ENCODE assay signal across 8 cellular contexts in the genomic region with DNA sequence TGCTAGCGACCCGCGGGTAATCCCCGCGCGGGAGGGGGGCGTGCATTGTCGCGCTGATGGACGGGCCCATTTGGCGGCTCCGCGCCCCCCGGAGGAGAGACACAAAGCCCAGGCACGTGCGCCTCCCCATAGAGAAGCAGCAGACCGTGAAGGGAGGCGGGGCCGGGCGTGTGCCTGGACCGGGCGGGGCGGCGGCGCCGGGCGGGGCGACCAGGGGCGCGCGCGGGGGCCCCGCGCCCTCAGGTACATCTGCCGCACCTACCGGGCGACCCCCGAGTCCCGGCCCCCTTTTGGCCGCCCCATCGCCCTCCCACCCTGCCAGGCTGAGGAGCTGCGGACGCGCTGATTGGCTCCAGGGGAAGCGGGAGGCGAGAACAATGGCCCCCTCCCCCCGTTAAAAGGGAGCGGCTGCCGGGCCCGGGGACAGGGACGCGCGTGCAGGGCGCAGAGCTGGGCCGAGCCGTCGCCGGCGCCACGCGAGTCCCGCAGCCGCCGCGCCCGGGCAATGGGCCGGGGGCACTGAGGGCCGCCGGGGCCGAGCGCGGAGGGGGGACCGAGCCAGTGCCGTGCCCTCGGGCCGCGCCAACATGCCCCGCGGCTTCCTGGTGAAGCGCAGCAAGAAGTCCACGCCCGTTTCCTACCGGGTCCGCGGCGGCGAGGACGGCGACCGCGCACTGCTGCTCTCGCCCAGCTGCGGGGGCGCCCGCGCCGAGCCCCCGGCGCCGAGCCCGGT. TPM values are rescaled to one million over a fixed set of nuclear protein-coding genes. Genes with fewer than 3 reads are reported as not detected.
A peak's percentile ranks its signal among the peaks of the same experiment; 100 is the strongest.
DNase-seq lines count a peak whose midpoint lies in the region; ATAC-seq, FAIRE-seq and TF ChIP-seq lines count a peak whose summit lies in the region.

A gene with protein sequence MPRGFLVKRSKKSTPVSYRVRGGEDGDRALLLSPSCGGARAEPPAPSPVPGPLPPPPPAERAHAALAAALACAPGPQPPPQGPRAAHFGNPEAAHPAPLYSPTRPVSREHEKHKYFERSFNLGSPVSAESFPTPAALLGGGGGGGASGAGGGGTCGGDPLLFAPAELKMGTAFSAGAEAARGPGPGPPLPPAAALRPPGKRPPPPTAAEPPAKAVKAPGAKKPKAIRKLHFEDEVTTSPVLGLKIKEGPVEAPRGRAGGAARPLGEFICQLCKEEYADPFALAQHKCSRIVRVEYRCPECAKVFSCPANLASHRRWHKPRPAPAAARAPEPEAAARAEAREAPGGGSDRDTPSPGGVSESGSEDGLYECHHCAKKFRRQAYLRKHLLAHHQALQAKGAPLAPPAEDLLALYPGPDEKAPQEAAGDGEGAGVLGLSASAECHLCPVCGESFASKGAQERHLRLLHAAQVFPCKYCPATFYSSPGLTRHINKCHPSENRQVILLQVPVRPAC (plus strand): TSS at position 424 of the 733 bp plus-strand sequence. CDS start 164 bp downstream, at position 588.

- no peak for TF ChIP-seq CTCF in RWPE2 (IDR thresholded peaks at IDR 0.05; ENCODE audit: poor library complexity, severe bottlenecking)
- TF ChIP-seq CTCF in fibroblast of lung (conservative IDR thresholded peaks at IDR 0.05 in 1 of 2, IDR thresholded peaks at IDR 0.05 in 1 of 2; ENCODE audit: low read depth in 1 of 2, low read length in 2 of 2), result no peak

- in situ Hi-C loops in ACHN (cut with HindIII; ENCODE audit: low pct_ligation_motif_present, low pct_unique_long_range_greater_than_20kb, low sequenced_read_pairs), result no loop called here

- peak within 1 kb of the TSS; percentile 25 for H3K4me2 ChIP-seq in fibroblast of lung (ENCODE audit: extremely low read depth, insufficient read depth, low read length)

- no peak for FAIRE-seq in H54 (lab: Jason Lieb, UNC)

- H3K36me3 ChIP-seq in RWPE2 (ENCODE audit: low read depth) (no peaks in the 10 kb centered on the region), fibroblast of lung (ENCODE audit: control insufficient read depth, insufficient read depth, low read length) (no peaks in the 10 kb centered on the region)

- TF ChIP-seq POLR2A in H54 (IDR thresholded peaks at IDR 0.05; ENCODE audit: low read depth, low read length), result no peak

- no peak within 1 kb of the TSS for H2AFZ ChIP-seq in fibroblast of lung (ENCODE audit: low read length)

- H3K4me3 ChIP-seq in RWPE2 (ENCODE audit: severe bottlenecking), result peak within 1 kb of the TSS; percentile 16
- no peak within 1 kb of the TSS for H3K4me3 ChIP-seq in fibroblast of lung (replicated peaks in 1 of 4; ENCODE audit: control extremely low read depth in 1 of 4, insufficient read depth in 1 of 4, low read depth in 3 of 4, low read length in 4 of 4)
- H3K4me3 ChIP-seq in skin epidermis, result peak within 1 kb of the TSS in 5 of 7 experiments; percentile 14 to 38 (median 25)

- peak; percentile 10 for DNase-seq in CD1c-positive myeloid dendritic cell (ENCODE audit: extremely low spot score)
- no peak for DNase-seq in RWPE2 (ENCODE audit: low spot score)
- DNase-seq in fibroblast of lung (ENCODE audit: low read depth in 2 of 2), result no peak
- no peak for DNase-seq in H54 (ENCODE audit: insufficient read length, low spot score)
- no peak for DNase-seq in ACHN
- DNase-seq in DMS114 treated with DMSO at 0.1 percent for 48 hours (lab: John Stamatoyannopoulos, UW; ENCODE audit: unreplicated experiment), result no peak

- peaks cover 90% of the 10 kb centered on the region for H3K27me3 ChIP-seq in RWPE2 (ENCODE audit: insufficient read depth, poor library complexity, severe bottlenecking)
- H3K27me3 ChIP-seq in fibroblast of lung (ENCODE audit: control insufficient read depth, insufficient read depth, low read length), result peaks cover 77% of the 10 kb centered on the region

- H3K9me3 ChIP-seq in RWPE2 (ENCODE audit: severe bottlenecking) (no peaks in the 10 kb centered on the region), fibroblast of lung (ENCODE audit: control insufficient read depth, insufficient read depth, low read depth, low read length) (no peaks in the 10 kb centered on the region)

- ATAC-seq in HG03432 (IDR thresholded peaks at IDR 0.05; ENCODE audit: unreplicated experiment) (peak; percentile 21), RWPE2 (ENCODE audit: low read depth) (no peak)

- H3K9ac ChIP-seq in fibroblast of lung (ENCODE audit: insufficient read depth, low read length), result no peak within 1 kb of the TSS

- H3K27ac ChIP-seq in RWPE2 (ENCODE audit: poor library complexity, severe bottlenecking) (no peak within 1 kb of the TSS), fibroblast of lung (ENCODE audit: insufficient read depth, low read length) (no peak within 1 kb of the TSS), skin epidermis (no peak within 1 kb of the TSS)

- no peaks in the 10 kb centered on the region for H4K20me1 ChIP-seq in fibroblast of lung (ENCODE audit: control insufficient read depth, extremely low read depth, insufficient read depth, low read length)

- no peaks in the 10 kb centered on the region for H3K79me2 ChIP-seq in fibroblast of lung (ENCODE audit: control insufficient read depth, insufficient read depth, low read length)

- H3K4me1 ChIP-seq in RWPE2 (ENCODE audit: insufficient read depth, poor library complexity, severe bottlenecking) (no peaks in the 10 kb centered on the region), fibroblast of lung (ENCODE audit: control insufficient read depth, extremely low read depth, insufficient read depth, low read length) (no peaks in the 10 kb centered on the region)

RNA-seq across cellular contexts. Expression of the gene that starts here (rescaled TPM):
- not detected in 2 replicates for total RNA-seq in fibroblast of lung
- polyA plus RNA-seq in fibroblast of lung, result not detected in 2 replicates
- not detected in 2 replicates for polyA plus RNA-seq in fibroblast of lung (2012)
- polyA minus RNA-seq in fibroblast of lung (ENCODE audit: low replicate concordance), result not detected in 2 replicates

Comparison
In these comparisons a context has a peak if more than half of its experiments do, and no peak if none do; other contexts are left out.
1. H3K4me3 ChIP-seq: peak in RWPE2 (single experiment) and skin epidermis (5 of 7); none in fibroblast of lung (0 of 4).